7 cellular contexts compared by ENCODE assay signal in genomic region chr6:131627724-131628682, GRCh38. TPM values are rescaled to one million over a fixed set of nuclear protein-coding genes. Genes with fewer than 3 reads are reported as not detected.
DNase-seq lines count a peak whose midpoint lies in the region; ATAC-seq and TF ChIP-seq lines count a peak whose summit lies in the region.

Gene MED23 (minus strand): TSS chr6:131628242. CDS start chr6:131628049, 193 bp downstream.

- no peaks in the 10 kb centered on the region for H3K9me2 ChIP-seq in hepatocyte (replicated peaks; ENCODE audit: insufficient read depth)

- H4K20me1 ChIP-seq in hepatocyte (ENCODE audit: insufficient read depth, poor library complexity, severe bottlenecking), result no peaks in the 10 kb centered on the region

- peak within 1 kb of the TSS; percentile 84 for H3K27ac ChIP-seq in hepatocyte

- H3K27me3 ChIP-seq in hepatocyte, result no peaks in the 10 kb centered on the region

- WGBS in hepatocyte (ENCODE audit: low lambda C conversion rate, missing lambda C conversion rate), result 2% methylated on average over 50 of the region's 53 CpGs

- H3K4me1 ChIP-seq in hepatocyte (ENCODE audit: insufficient read depth), result peaks cover 7% of the 10 kb centered on the region

- peaks cover 23% of the 10 kb centered on the region for H3K79me2 ChIP-seq in hepatocyte

- ATAC-seq in GM18508 (IDR thresholded peaks at IDR 0.05; ENCODE audit: insufficient read depth, unreplicated experiment) (peak; percentile 87), HG03025 (IDR thresholded peaks at IDR 0.05; ENCODE audit: low FRiP score, unreplicated experiment) (peak; percentile 98)

- peak; percentile 99 for TF ChIP-seq CTCF in hepatocyte (IDR thresholded peaks at IDR 0.05; ENCODE audit: poor library complexity)

- peak within 1 kb of the TSS; percentile 65 for H3K4me3 ChIP-seq in hepatocyte

- peak within 1 kb of the TSS; percentile 78 for H3K4me2 ChIP-seq in hepatocyte

- H2AFZ ChIP-seq in hepatocyte, result peak within 1 kb of the TSS; percentile 86

- H3K36me3 ChIP-seq in hepatocyte (replicated peaks; ENCODE audit: insufficient read depth, low read depth), result no peaks in the 10 kb centered on the region

- DNase-seq in NCI-H2029 treated with DMSO at 0.1 percent for 48 hours (lab: John Stamatoyannopoulos, UW) (peak; percentile 55), T-helper 9 cell (peak; percentile 95), astrocyte of the hippocampus (ENCODE audit: low read depth, low spot score) (peak; percentile 98), hepatocyte (ENCODE audit: low spot score) (peak; percentile 97), retina (peak; percentile 99)

- H3K9me3 ChIP-seq in hepatocyte (ENCODE audit: low read depth), result no peaks in the 10 kb centered on the region

RNA-seq across cellular contexts. Expression of gene MED23, which starts in this region (rescaled TPM):
- 34.4 and 42.1 TPM in 2 replicates for total RNA-seq in hepatocyte
- polyA plus RNA-seq in hepatocyte, result 13.4 and 17.1 TPM in 2 replicates

Comparison
In these comparisons a context has a peak if more than half of its experiments do, and no peak if none do; other contexts are left out.
1. Peak in every context shown above with its lines: DNase-seq, ATAC-seq, H3K4me3 ChIP-seq and H3K27ac ChIP-seq.